1 cellular context compared by ENCODE assay signal in the genomic region with DNA sequence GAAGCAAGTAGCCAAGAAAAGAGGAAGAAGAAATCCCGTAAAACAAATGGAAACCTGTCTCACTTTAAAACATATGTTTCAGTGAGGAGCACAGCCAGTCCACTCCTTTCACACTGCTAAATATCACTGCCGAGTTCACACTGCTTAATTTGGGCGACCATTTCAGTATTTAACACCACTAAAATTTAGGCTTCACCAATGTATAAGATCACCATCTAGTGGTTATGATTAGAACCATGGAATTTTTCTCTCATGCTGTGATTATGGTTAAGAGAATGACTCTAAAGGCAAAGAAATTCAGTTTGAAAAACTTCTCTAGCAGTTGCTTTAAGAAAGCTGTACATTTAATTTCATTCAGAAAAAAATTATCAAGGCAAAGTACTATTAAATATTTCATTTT.
TF ChIP-seq lines count a peak whose summit lies in the region.

No MANE protein-coding gene starts in this region.

TF ChIP-seq in HCT116, 20 proteins besides CTCF, POLR2A, EP300 and RAD21 (continued from another document):
- TF ChIP-seq ATF3 (IDR thresholded peaks at IDR 0.05) (no peak), SP1 (IDR thresholded peaks at IDR 0.05; ENCODE audit: low read depth) (no peak), SIN3A (IDR thresholded peaks at IDR 0.05; ENCODE audit: low read depth) (no peak), CBX3 (IDR thresholded peaks at IDR 0.05; ENCODE audit: low read depth) (no peak), REST (IDR thresholded peaks at IDR 0.05; ENCODE audit: low read depth) (no peak), POLR2AphosphoS5 (IDR thresholded peaks at IDR 0.05; ENCODE audit: low read depth, low read length) (no peak), ELF1 (IDR thresholded peaks at IDR 0.05; ENCODE audit: borderline replicate concordance, low read depth) (no peak)
